1 cellular context compared by ENCODE assay signal in the genomic region with DNA sequence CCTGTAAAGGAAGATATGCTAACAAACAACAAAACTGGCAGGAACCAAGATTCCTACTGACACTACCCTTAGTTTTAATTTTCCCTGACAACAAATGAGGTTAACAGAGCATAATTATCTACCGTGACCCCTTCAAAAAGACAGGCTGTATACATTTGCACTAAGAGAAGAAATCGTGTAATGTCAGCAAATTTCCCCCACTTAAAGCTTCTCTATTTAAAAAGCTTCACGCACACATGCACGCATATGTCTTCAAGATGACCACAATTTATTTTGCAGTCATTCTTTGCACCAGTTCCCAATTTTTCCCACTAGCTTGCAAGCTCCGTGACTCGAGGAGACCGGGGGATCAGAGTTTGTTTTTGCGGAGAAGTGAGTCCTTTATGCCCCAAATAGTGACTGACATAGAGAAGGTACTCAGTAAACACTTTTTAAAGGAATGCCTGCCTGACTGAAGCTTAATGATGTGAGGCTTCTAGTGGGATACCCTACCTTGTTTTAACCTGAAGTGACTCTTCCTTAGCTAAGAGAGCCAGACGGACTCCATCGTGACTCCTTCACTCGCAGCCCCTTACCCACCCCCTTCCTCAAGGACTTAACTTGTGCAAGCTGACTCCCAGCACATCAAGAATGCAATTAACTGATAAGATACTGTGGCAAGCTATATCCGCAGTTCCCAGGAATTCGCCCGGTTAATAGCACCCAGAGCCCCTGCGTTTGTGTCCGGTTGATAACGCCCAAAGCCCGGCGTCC.
TF ChIP-seq lines count a peak whose summit lies in the region.

No MANE protein-coding gene starts in this region.

TF ChIP-seq in K562, 482 proteins besides CTCF, POLR2A, EP300 and RAD21 (continued from another document and continues in another):
- TF ChIP-seq, protein P1, sequence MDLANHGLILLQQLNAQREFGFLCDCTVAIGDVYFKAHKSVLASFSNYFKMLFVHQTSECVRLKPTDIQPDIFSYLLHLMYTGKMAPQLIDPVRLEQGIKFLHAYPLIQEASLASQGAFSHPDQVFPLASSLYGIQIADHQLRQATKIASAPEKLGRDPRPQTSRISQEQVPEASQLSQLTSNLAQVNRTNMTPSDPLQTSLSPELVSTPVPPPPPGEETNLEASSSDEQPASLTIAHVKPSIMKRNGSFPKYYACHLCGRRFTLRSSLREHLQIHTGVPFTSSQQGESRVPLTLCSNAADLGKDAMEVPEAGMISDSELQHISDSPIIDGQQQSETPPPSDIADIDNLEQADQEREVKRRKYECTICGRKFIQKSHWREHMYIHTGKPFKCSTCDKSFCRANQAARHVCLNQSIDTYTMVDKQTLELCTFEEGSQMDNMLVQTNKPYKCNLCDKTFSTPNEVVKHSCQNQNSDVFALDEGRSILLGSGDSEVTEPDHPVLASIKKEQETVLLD (IDR thresholded peaks at IDR 0.05), result peak; percentile 61; the same call in 1 of the 2 replicates
- TF ChIP-seq, protein P2, sequence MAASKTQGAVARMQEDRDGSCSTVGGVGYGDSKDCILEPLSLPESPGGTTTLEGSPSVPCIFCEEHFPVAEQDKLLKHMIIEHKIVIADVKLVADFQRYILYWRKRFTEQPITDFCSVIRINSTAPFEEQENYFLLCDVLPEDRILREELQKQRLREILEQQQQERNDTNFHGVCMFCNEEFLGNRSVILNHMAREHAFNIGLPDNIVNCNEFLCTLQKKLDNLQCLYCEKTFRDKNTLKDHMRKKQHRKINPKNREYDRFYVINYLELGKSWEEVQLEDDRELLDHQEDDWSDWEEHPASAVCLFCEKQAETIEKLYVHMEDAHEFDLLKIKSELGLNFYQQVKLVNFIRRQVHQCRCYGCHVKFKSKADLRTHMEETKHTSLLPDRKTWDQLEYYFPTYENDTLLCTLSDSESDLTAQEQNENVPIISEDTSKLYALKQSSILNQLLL (CRISPR knock-in tag; IDR thresholded peaks at IDR 0.05; ENCODE audit: borderline replicate concordance), result no peak
- TF ChIP-seq, protein P3, sequence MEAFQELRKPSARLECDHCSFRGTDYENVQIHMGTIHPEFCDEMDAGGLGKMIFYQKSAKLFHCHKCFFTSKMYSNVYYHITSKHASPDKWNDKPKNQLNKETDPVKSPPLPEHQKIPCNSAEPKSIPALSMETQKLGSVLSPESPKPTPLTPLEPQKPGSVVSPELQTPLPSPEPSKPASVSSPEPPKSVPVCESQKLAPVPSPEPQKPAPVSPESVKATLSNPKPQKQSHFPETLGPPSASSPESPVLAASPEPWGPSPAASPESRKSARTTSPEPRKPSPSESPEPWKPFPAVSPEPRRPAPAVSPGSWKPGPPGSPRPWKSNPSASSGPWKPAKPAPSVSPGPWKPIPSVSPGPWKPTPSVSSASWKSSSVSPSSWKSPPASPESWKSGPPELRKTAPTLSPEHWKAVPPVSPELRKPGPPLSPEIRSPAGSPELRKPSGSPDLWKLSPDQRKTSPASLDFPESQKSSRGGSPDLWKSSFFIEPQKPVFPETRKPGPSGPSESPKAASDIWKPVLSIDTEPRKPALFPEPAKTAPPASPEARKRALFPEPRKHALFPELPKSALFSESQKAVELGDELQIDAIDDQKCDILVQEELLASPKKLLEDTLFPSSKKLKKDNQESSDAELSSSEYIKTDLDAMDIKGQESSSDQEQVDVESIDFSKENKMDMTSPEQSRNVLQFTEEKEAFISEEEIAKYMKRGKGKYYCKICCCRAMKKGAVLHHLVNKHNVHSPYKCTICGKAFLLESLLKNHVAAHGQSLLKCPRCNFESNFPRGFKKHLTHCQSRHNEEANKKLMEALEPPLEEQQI (IDR thresholded peaks at IDR 0.05), result no peak
- TF ChIP-seq ZNF175 (CRISPR knock-in tag; IDR thresholded peaks at IDR 0.05; ENCODE audit: low read depth), result peak; percentile 97
- TF ChIP-seq, protein P4, sequence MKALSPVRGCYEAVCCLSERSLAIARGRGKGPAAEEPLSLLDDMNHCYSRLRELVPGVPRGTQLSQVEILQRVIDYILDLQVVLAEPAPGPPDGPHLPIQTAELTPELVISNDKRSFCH (CRISPR knock-in tag; IDR thresholded peaks at IDR 0.05), result no peak
- TF ChIP-seq, protein P4 (tag; IDR thresholded peaks at IDR 0.05), result peak; percentile 96
- peak; percentile 92 for TF ChIP-seq NCOR1 (IDR thresholded peaks at IDR 0.05)
- 0 out of 2 replicates have a peak, but pooled peaks have one; percentile 6 for TF ChIP-seq PHB (CRISPR knock-in tag; IDR thresholded peaks at IDR 0.05)
- TF ChIP-seq ZBTB17 (CRISPR knock-in tag; IDR thresholded peaks at IDR 0.05), result peak; percentile 84
- peak; percentile 94 for TF ChIP-seq TCF3 (CRISPR knock-in tag; IDR thresholded peaks at IDR 0.05)
- TF ChIP-seq CBX3 (IDR thresholded peaks at IDR 0.05; ENCODE audit: borderline replicate concordance in 1 of 2, low read length in 2 of 2), result no peak
- TF ChIP-seq PYGO2 (tag; IDR thresholded peaks at IDR 0.05), result no peak
- no peak for TF ChIP-seq FOXK2 (conservative IDR thresholded peaks at IDR 0.05 in 1 of 2, IDR thresholded peaks at IDR 0.05 in 1 of 2; ENCODE audit: low read depth in 2 of 2)
- TF ChIP-seq PML (IDR thresholded peaks at IDR 0.05; ENCODE audit: low read length), result peak; percentile 87
- peak in 1 of 2 experiments; percentile 63; a peak in 1 of 4 replicates for TF ChIP-seq HDAC1 (IDR thresholded peaks at IDR 0.05)
- no peak for TF ChIP-seq SNRNP70 (optimal IDR thresholded peaks at IDR 0.05; ENCODE audit: low read depth, low read length)
- TF ChIP-seq SRSF9 (IDR thresholded peaks at IDR 0.05; ENCODE audit: borderline replicate concordance, low read depth, low read length), result no peak
- TF ChIP-seq ZKSCAN8 (CRISPR knock-in tag; IDR thresholded peaks at IDR 0.05), result peak; percentile 84
- TF ChIP-seq, protein P5, sequence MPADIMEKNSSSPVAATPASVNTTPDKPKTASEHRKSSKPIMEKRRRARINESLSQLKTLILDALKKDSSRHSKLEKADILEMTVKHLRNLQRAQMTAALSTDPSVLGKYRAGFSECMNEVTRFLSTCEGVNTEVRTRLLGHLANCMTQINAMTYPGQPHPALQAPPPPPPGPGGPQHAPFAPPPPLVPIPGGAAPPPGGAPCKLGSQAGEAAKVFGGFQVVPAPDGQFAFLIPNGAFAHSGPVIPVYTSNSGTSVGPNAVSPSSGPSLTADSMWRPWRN (IDR thresholded peaks at IDR 0.05; ENCODE audit: low read depth), result no peak
- no peak for TF ChIP-seq ESRRB (CRISPR knock-in tag; IDR thresholded peaks at IDR 0.05; ENCODE audit: borderline replicate concordance)
- peak; percentile 69; the same call in 1 of the 2 replicates for TF ChIP-seq DDX20 (tag; IDR thresholded peaks at IDR 0.05; ENCODE audit: low read depth)
- peak; percentile 94 for TF ChIP-seq OTX1 (CRISPR knock-in tag; IDR thresholded peaks at IDR 0.05)
- TF ChIP-seq, protein P6, sequence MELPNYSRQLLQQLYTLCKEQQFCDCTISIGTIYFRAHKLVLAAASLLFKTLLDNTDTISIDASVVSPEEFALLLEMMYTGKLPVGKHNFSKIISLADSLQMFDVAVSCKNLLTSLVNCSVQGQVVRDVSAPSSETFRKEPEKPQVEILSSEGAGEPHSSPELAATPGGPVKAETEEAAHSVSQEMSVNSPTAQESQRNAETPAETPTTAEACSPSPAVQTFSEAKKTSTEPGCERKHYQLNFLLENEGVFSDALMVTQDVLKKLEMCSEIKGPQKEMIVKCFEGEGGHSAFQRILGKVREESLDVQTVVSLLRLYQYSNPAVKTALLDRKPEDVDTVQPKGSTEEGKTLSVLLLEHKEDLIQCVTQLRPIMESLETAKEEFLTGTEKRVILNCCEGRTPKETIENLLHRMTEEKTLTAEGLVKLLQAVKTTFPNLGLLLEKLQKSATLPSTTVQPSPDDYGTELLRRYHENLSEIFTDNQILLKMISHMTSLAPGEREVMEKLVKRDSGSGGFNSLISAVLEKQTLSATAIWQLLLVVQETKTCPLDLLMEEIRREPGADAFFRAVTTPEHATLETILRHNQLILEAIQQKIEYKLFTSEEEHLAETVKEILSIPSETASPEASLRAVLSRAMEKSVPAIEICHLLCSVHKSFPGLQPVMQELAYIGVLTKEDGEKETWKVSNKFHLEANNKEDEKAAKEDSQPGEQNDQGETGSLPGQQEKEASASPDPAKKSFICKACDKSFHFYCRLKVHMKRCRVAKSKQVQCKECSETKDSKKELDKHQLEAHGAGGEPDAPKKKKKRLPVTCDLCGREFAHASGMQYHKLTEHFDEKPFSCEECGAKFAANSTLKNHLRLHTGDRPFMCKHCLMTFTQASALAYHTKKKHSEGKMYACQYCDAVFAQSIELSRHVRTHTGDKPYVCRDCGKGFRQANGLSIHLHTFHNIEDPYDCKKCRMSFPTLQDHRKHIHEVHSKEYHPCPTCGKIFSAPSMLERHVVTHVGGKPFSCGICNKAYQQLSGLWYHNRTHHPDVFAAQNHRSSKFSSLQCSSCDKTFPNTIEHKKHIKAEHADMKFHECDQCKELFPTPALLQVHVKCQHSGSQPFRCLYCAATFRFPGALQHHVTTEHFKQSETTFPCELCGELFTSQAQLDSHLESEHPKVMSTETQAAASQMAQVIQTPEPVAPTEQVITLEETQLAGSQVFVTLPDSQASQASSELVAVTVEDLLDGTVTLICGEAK (IDR thresholded peaks at IDR 0.05), result no peak; the same call in 1 of the 2 replicates
- TF ChIP-seq, protein P6 (CRISPR knock-in tag; IDR thresholded peaks at IDR 0.05), result no peak
- 0 out of 2 replicates have a peak, but pooled peaks have one; percentile 7 for TF ChIP-seq CREB1 (IDR thresholded peaks at IDR 0.05)
- no peak for TF ChIP-seq CREB1 (CRISPR knock-in tag; IDR thresholded peaks at IDR 0.05)
- no peak; the same call in none of the 2 replicates for TF ChIP-seq TOE1 (IDR thresholded peaks at IDR 0.05; ENCODE audit: borderline replicate concordance)
- TF ChIP-seq TOE1 (CRISPR knock-in tag; IDR thresholded peaks at IDR 0.05; ENCODE audit: borderline replicate concordance, low read depth), result no peak
- TF ChIP-seq, protein P7, sequence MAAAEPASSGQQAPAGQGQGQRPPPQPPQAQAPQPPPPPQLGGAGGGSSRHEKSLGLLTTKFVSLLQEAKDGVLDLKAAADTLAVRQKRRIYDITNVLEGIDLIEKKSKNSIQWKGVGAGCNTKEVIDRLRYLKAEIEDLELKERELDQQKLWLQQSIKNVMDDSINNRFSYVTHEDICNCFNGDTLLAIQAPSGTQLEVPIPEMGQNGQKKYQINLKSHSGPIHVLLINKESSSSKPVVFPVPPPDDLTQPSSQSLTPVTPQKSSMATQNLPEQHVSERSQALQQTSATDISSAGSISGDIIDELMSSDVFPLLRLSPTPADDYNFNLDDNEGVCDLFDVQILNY (CRISPR knock-in tag; IDR thresholded peaks at IDR 0.05), result 0 out of 2 replicates have a peak, but pooled peaks have one; percentile 36
- TF ChIP-seq NR2C2 (CRISPR knock-in tag; IDR thresholded peaks at IDR 0.05), result no peak
- peak; percentile 63 for TF ChIP-seq NR2C2 (tag; IDR thresholded peaks at IDR 0.05)
- TF ChIP-seq ZC3H11A (IDR thresholded peaks at IDR 0.05; ENCODE audit: low read depth, low read length), result no peak
- TF ChIP-seq GATAD2B (IDR thresholded peaks at IDR 0.05; ENCODE audit: borderline replicate concordance), result no peak
- no peak for TF ChIP-seq CBFB (CRISPR knock-in tag; IDR thresholded peaks at IDR 0.05)
- peak; percentile 5; the same call in 1 of the 2 replicates for TF ChIP-seq BCOR (IDR thresholded peaks at IDR 0.05)
- no peak for TF ChIP-seq SP2 (IDR thresholded peaks at IDR 0.05; ENCODE audit: extremely low read depth, low read depth, low read length, poor library complexity, severe bottlenecking)
- TF ChIP-seq ZNF431 (CRISPR knock-in tag; IDR thresholded peaks at IDR 0.05), result no peak
- TF ChIP-seq, protein P8, sequence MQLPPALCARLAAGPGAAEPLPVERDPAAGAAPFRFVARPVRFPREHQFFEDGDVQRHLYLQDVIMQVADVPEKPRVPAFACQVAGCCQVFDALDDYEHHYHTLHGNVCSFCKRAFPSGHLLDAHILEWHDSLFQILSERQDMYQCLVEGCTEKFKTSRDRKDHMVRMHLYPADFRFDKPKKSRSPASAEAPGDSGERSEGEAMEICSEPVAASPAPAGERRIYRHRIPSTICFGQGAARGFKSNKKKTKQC (CRISPR knock-in tag; IDR thresholded peaks at IDR 0.05), result no peak
- TF ChIP-seq NFE2L1 (tag; IDR thresholded peaks at IDR 0.05; ENCODE audit: borderline replicate concordance, low read depth), result peak; percentile 34; the same call in 1 of the 2 replicates
- no peak for TF ChIP-seq TRIM28 (IDR thresholded peaks at IDR 0.05)
- TF ChIP-seq POU5F1 (IDR thresholded peaks at IDR 0.05; ENCODE audit: borderline replicate concordance, low read depth, low read length, partially characterized antibody), result no peak
- peak; percentile 88 for TF ChIP-seq NEUROD1 (IDR thresholded peaks at IDR 0.05; ENCODE audit: borderline replicate concordance, low read depth, low read length, partially characterized antibody)
- no peak for TF ChIP-seq CBX8 (IDR thresholded peaks at IDR 0.05; ENCODE audit: borderline replicate concordance, extremely low read depth, low read depth, low read length, poor library complexity, severe bottlenecking)
- TF ChIP-seq BRF1 (IDR thresholded peaks at IDR 0.05; ENCODE audit: borderline replicate concordance, extremely low read depth, insufficient read length), result no peak
- TF ChIP-seq, protein P9, sequence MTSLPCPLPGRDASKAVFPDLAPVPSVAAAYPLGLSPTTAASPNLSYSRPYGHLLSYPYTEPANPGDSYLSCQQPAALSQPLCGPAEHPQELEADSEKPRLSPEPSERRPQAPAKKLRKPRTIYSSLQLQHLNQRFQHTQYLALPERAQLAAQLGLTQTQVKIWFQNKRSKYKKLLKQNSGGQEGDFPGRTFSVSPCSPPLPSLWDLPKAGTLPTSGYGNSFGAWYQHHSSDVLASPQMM (CRISPR knock-in tag; IDR thresholded peaks at IDR 0.05), result no peak
- TF ChIP-seq CC2D1A (IDR thresholded peaks at IDR 0.05), result peak; percentile 86; the same call in 1 of the 2 replicates
- TF ChIP-seq NBN (IDR thresholded peaks at IDR 0.05; ENCODE audit: low read depth), result no peak
